In the genomic region with DNA sequence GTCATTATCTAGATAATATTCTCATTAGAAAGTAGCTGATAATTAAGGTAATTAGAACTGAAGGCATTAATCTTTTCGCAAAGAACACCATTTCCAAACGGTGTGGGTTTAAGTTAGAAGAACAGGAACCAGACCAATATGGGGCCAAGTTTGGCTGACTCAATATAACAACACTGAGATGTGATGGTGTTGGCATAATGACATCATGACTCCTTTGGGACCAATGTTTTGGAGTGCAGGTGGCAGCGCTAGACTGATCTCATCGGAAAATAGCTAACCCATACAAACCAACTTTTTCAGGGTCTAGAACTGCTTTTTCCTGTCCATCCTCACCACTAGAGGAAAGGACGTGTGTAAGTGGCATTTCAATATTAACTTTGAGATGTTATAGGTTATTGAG, we compare ENCODE assay signal across 26 cellular contexts.
DNase-seq lines count a peak whose midpoint lies in the region; ATAC-seq and TF ChIP-seq lines count a peak whose summit lies in the region.
"Had no signal": no experiment of that assay in that cellular context is flagged by ENCODE, and none has a peak within 500 bp of the region (broad histone marks: within the 10 kb centered on the region; RNA-seq: fewer than 3 reads in every experiment).

No MANE protein-coding gene starts in this region.

- H4K20me1 ChIP-seq in OCI-LY1 (ENCODE audit: insufficient read depth, low read length) = no peaks in the 10 kb centered on the region

- H3K27me3 ChIP-seq in OCI-LY1 (ENCODE audit: insufficient read depth, low read length) = no peaks in the 10 kb centered on the region
- H3K27me3 ChIP-seq in trophoblast cell (ENCODE audit: insufficient read depth, low read length) = no peaks in the 10 kb centered on the region
- H3K27me3 ChIP-seq: MG63, SJCRH30 had no signal

- H3K27ac ChIP-seq in OCI-LY1 (ENCODE audit: low read depth, low read length, poor library complexity, severe bottlenecking) = peak overlapping the region; percentile 91
- no peak overlapping the region for H3K27ac ChIP-seq in trophoblast cell (ENCODE audit: low read depth, low read length)
- H3K27ac ChIP-seq: A549, SJCRH30 had no signal

- WGBS in trophoblast cell (ENCODE audit: extremely low coverage, insufficient coverage, insufficient read length) = no CpG with 5 or more reads among the region's 5 CpGs

- H3K4me1 ChIP-seq in OCI-LY1 (ENCODE audit: insufficient read depth, low read length, severe bottlenecking) (peaks cover 64% of the 10 kb centered on the region), trophoblast cell (ENCODE audit: control insufficient read depth in 1 of 2, insufficient read depth in 2 of 2, low read length in 2 of 2) (no peaks in the 10 kb centered on the region)

- ATAC-seq in HG03354 (IDR thresholded peaks at IDR 0.05; ENCODE audit: poor library complexity, severe bottlenecking, unreplicated experiment) = peak; percentile 40
- ATAC-seq: A549; CD8-positive, alpha-beta T cell; Right ventricle myocardium inferior; SK-N-SH treated with all-trans-retinoic acid at 6 μM for 48 hours had no signal

- peaks cover 2% of the 10 kb centered on the region; the same call in 1 of the 2 replicates for H3K9me3 ChIP-seq in OCI-LY1 (ENCODE audit: low read length)
- no peaks in the 10 kb centered on the region for H3K9me3 ChIP-seq in trophoblast cell (ENCODE audit: insufficient read depth, low read depth, low read length)
- H3K9me3 ChIP-seq: A549, MG63, SJCRH30 had no signal

- no peaks in the 10 kb centered on the region for H3F3A ChIP-seq in OCI-LY1 (ENCODE audit: insufficient read depth, low read length)

- H2BK5ac ChIP-seq in trophoblast cell (ENCODE audit: low read depth, low read length, poor library complexity) = no peak overlapping the region

- no peak overlapping the region for H3K4me3 Mint-ChIP-seq in activated naive CD4-positive, alpha-beta T cell treated with anti-CD3 and anti-CD28 coated beads for 36 hours
- H3K4me3 Mint-ChIP-seq: CD8-positive, alpha-beta T cell had no signal

- H3K9me2 ChIP-seq in OCI-LY1 (ENCODE audit: low read depth, low read length) = no peaks in the 10 kb centered on the region

- CTCF ChIA-PET in activated naive CD4-positive, alpha-beta T cell treated with anti-CD3 and anti-CD28 coated beads for 36 hours (lab: Charles Lee) = interaction anchor here (0.6 kb wide), 1 partner anchor 65 kb away, joined by 3 read pairs; no protein-coding TSS in a partner anchor

- H4K12ac ChIP-seq in trophoblast cell (ENCODE audit: low read depth, low read length) = no peak overlapping the region

- H3K79me1 ChIP-seq in trophoblast cell (ENCODE audit: low read length) = no peaks in the 10 kb centered on the region

- peak overlapping the region; percentile 74 for H3K23ac ChIP-seq in trophoblast cell (ENCODE audit: low read length)

- H4K91ac ChIP-seq in trophoblast cell (ENCODE audit: low read depth, low read length) = no peak overlapping the region

- DNase-seq in CD1c-positive myeloid dendritic cell (ENCODE audit: extremely low spot score) = peak; percentile 10
- DNase-seq in trophoblast cell = no peak
- DNase-seq in NCI-H226 = no peak
- DNase-seq in cardiac septum (ENCODE audit: low spot score) = no peak
- DNase-seq in activated naive CD4-positive, alpha-beta T cell treated with anti-CD3 and anti-CD28 coated beads for 36 hours = no peak
- DNase-seq: AML-193; C1 segment of cervical spinal cord; CD8-positive, alpha-beta T cell; H7; KBM-7; MG63; NCI-H1092; NCI-H1417 treated with DMSO at 0.1 percent for 48 hours; NCI-H1694 treated with DMSO at 0.1 percent for 48 hours; NCI-H2081; NCI-H446; NCI-H526; NCI-H82; NK-92 treated with Interleukin-12 subunit alpha and Interleukin-12 subunit beta, amount 100 ng/mL, for 24 hours; PC-9; SJCRH30 had no signal

- no peak overlapping the region for H3K4ac ChIP-seq in trophoblast cell (ENCODE audit: low read depth, low read length)

- no peak overlapping the region for H2BK12ac ChIP-seq in trophoblast cell (ENCODE audit: low read length)

- no peak overlapping the region for H3K4me2 ChIP-seq in OCI-LY1 (ENCODE audit: low read length)
- no peak overlapping the region for H3K4me2 ChIP-seq in trophoblast cell (ENCODE audit: low read length)
- H3K4me2 ChIP-seq: A549, PC-9 had no signal

- no peak overlapping the region for H3K18ac ChIP-seq in trophoblast cell (ENCODE audit: low read length)

- no peaks in the 10 kb centered on the region for H3K4me1 Mint-ChIP-seq in activated naive CD4-positive, alpha-beta T cell treated with anti-CD3 and anti-CD28 coated beads for 36 hours (ENCODE audit: low read depth)

- peaks cover 1% of the 10 kb centered on the region for H3K9me3 Mint-ChIP-seq in activated naive CD4-positive, alpha-beta T cell treated with anti-CD3 and anti-CD28 coated beads for 36 hours
- H3K9me3 Mint-ChIP-seq: CD8-positive, alpha-beta T cell had no signal

- no peak overlapping the region for H2BK120ac ChIP-seq in trophoblast cell (ENCODE audit: insufficient read depth, low read length, poor library complexity)

- H3K36me3 Mint-ChIP-seq in activated naive CD4-positive, alpha-beta T cell treated with anti-CD3 and anti-CD28 coated beads for 36 hours (ENCODE audit: low read depth) = no peaks in the 10 kb centered on the region
- H3K36me3 Mint-ChIP-seq: CD8-positive, alpha-beta T cell had no signal

- H3K79me2 ChIP-seq in OCI-LY1 (ENCODE audit: insufficient read depth, low read length) = no peaks in the 10 kb centered on the region
- H3K79me2 ChIP-seq in trophoblast cell (ENCODE audit: control insufficient read depth, insufficient read depth, low read length, poor library complexity) = no peaks in the 10 kb centered on the region

- no peak overlapping the region for H3K9ac ChIP-seq in OCI-LY1 (ENCODE audit: low read length)
- H3K9ac ChIP-seq in trophoblast cell (ENCODE audit: low read length) = no peak overlapping the region

- no peak overlapping the region for H4K8ac ChIP-seq in trophoblast cell (ENCODE audit: low read depth, low read length)

- H3K27ac Mint-ChIP-seq in activated naive CD4-positive, alpha-beta T cell treated with anti-CD3 and anti-CD28 coated beads for 36 hours = no peak overlapping the region
- H3K27ac Mint-ChIP-seq: CD8-positive, alpha-beta T cell had no signal

- H3K4me3 ChIP-seq in OCI-LY1 (ENCODE audit: low read depth, low read length, poor library complexity, severe bottlenecking) (no peak overlapping the region), trophoblast cell (ENCODE audit: low read depth, low read length) (no peak overlapping the region)
- H3K4me3 ChIP-seq: A549, MG63, PC-9, SJCRH30 had no signal

- H3K14ac ChIP-seq in trophoblast cell (ENCODE audit: low read length) = no peak overlapping the region

- H3K36me3 ChIP-seq in OCI-LY1 (ENCODE audit: insufficient read depth, low read length) (no peaks in the 10 kb centered on the region), trophoblast cell (ENCODE audit: control insufficient read depth in 1 of 2, insufficient read depth in 2 of 2, low read length in 2 of 2) (no peaks in the 10 kb centered on the region)
- H3K36me3 ChIP-seq: MG63, SJCRH30 had no signal

- TF ChIP-seq CTCF in OCI-LY1 (IDR thresholded peaks at IDR 0.05; ENCODE audit: low read length) = no peak

- H3K27me3 Mint-ChIP-seq in activated naive CD4-positive, alpha-beta T cell treated with anti-CD3 and anti-CD28 coated beads for 36 hours (ENCODE audit: low read depth) = no peaks in the 10 kb centered on the region

- no peak overlapping the region for H2AK5ac ChIP-seq in trophoblast cell (ENCODE audit: low read length)

- H2AFZ ChIP-seq in OCI-LY1 (ENCODE audit: low read length) = peak overlapping the region; percentile 4; the same call in 1 of the 2 replicates
- H2AFZ ChIP-seq in trophoblast cell (ENCODE audit: insufficient read depth, low read length, poor library complexity) = no peak overlapping the region
- H2AFZ ChIP-seq: PC-9 had no signal

- intact Hi-C loops in cardiac septum (cut with DNase I) = no loop called here
- intact Hi-C loops in activated naive CD4-positive, alpha-beta T cell treated with anti-CD3 and anti-CD28 coated beads for 36 hours (cut with micrococcal nuclease) = no loop called here
